Comparison of ENCODE assay signal across 9 cellular contexts in the genomic region with DNA sequence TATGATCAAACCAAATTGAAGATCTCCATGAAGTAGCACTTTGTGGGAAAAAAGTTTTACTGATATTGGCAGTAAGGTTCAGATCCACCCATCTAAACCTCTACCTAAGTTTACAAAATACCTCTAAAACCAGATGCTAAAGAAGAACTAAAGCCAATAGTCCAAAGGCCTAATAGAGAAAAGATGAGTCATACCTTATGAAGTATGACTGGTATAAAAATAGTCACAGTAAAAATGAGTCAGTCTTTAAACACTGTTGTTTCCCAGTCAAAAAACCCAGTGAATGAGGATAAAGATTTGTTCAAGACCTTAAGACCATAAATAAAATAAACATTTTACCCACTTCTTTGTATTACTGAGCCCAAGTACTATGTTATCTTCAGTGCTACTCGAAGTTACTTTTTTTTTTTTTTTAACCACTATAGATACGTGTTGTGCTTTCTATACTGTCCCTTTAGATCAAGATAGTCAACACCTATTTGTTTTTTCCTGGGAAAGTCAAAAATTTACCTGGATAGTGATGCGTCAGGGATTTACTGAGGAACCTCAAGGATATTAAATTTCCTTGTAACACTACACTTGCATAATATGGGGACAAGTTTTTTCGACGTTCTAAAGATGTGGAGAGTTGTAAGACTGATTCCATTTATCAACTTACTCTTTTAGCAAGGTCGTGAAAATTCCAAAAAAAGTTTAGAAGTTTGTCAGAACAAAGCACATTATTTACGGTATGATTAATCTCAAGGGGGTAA.
DNase-seq lines count a peak whose midpoint lies in the region; ATAC-seq lines count a peak whose summit lies in the region.
"Had no signal": no experiment of that assay in that cellular context is flagged by ENCODE, and none has a peak within 500 bp of the region (broad histone marks: within the 10 kb centered on the region; RNA-seq: fewer than 3 reads in every experiment).

No MANE protein-coding gene starts in this region.

- peak; percentile 64 for DNase-seq in SIG-M5 treated with dmso at 0.1 percent for 504 hours (lab: John Stamatoyannopoulos, UW; ENCODE audit: unreplicated experiment)
- no peak for DNase-seq in SIG-M5 (lab: John Stamatoyannopoulos, UW)
- DNase-seq in stimulated activated naive B cell treated with anti-CD40 and anti-IgM and Interleukin-4, amounts not matched to agents 10 μg/mL and 1 μg/mL and 100 μg/mL, for 72 hours = no peak
- no peak for DNase-seq in ureter (ENCODE audit: low spot score)
- no peak for DNase-seq in GOT3 (lab: John Stamatoyannopoulos, UW)
- DNase-seq in NCI-H2107 (lab: John Stamatoyannopoulos, UW) = no peak

- H3K9me3 Mint-ChIP-seq in activated T-helper 17 cell treated with anti-CD3 and anti-CD28 coated beads, Interleukin-2, amount 50 U/mL, for 72 hours = no peaks in the 10 kb centered on the region
- peaks cover 9 to 12% of the 10 kb centered on the region in 2 donors for H3K9me3 Mint-ChIP-seq in stimulated activated naive B cell treated with anti-CD40 and anti-IgM and Interleukin-4, amounts not matched to agents 10 μg/mL and 1 μg/mL and 100 μg/mL, for 72 hours
- H3K9me3 Mint-ChIP-seq: nephron had no signal

- no peaks in the 10 kb centered on the region for H3K4me1 Mint-ChIP-seq in activated T-helper 17 cell treated with anti-CD3 and anti-CD28 coated beads, Interleukin-2, amount 50 U/mL, for 72 hours
- peaks cover 3 to 8% of the 10 kb centered on the region in 2 donors for H3K4me1 Mint-ChIP-seq in stimulated activated naive B cell treated with anti-CD40 and anti-IgM and Interleukin-4, amounts not matched to agents 10 μg/mL and 1 μg/mL and 100 μg/mL, for 72 hours
- H3K4me1 Mint-ChIP-seq: nephron had no signal

- H3K27me3 Mint-ChIP-seq in activated T-helper 17 cell treated with anti-CD3 and anti-CD28 coated beads, Interleukin-2, amount 50 U/mL, for 72 hours = peaks cover 16% of the 10 kb centered on the region
- peaks cover 21 to 27% of the 10 kb centered on the region in 2 donors for H3K27me3 Mint-ChIP-seq in stimulated activated naive B cell treated with anti-CD40 and anti-IgM and Interleukin-4, amounts not matched to agents 10 μg/mL and 1 μg/mL and 100 μg/mL, for 72 hours

- H3K27ac Mint-ChIP-seq in activated T-helper 17 cell treated with anti-CD3 and anti-CD28 coated beads, Interleukin-2, amount 50 U/mL, for 72 hours = no peak overlapping the region
- H3K27ac Mint-ChIP-seq in stimulated activated naive B cell treated with anti-CD40 and anti-IgM and Interleukin-4, amounts not matched to agents 10 μg/mL and 1 μg/mL and 100 μg/mL, for 72 hours = no peak overlapping the region
- H3K27ac Mint-ChIP-seq: nephron had no signal

- no peaks in the 10 kb centered on the region for H3K36me3 Mint-ChIP-seq in activated T-helper 17 cell treated with anti-CD3 and anti-CD28 coated beads, Interleukin-2, amount 50 U/mL, for 72 hours (ENCODE audit: low read depth)
- peaks cover 0 to 4% of the 10 kb centered on the region in 2 donors for H3K36me3 Mint-ChIP-seq in stimulated activated naive B cell treated with anti-CD40 and anti-IgM and Interleukin-4, amounts not matched to agents 10 μg/mL and 1 μg/mL and 100 μg/mL, for 72 hours

- no peak overlapping the region for H3K4me3 Mint-ChIP-seq in activated T-helper 17 cell treated with anti-CD3 and anti-CD28 coated beads, Interleukin-2, amount 50 U/mL, for 72 hours
- H3K4me3 Mint-ChIP-seq in stimulated activated naive B cell treated with anti-CD40 and anti-IgM and Interleukin-4, amounts not matched to agents 10 μg/mL and 1 μg/mL and 100 μg/mL, for 72 hours = no peak overlapping the region
- H3K4me3 Mint-ChIP-seq: nephron had no signal

- ATAC-seq in HG03066 (IDR thresholded peaks at IDR 0.05; ENCODE audit: low read depth, unreplicated experiment) = peak; percentile 94
- peak; percentile 56 for ATAC-seq in activated T-helper 17 cell treated with anti-CD3 and anti-CD28 coated beads, Interleukin-2, amount 50 U/mL, for 72 hours (replicated peaks)
- peak; percentile 56 to 79 for ATAC-seq in stimulated activated naive B cell treated with anti-CD40 and anti-IgM and Interleukin-4, amounts not matched to agents 10 μg/mL and 1 μg/mL and 100 μg/mL, for 72 hours (replicated peaks)
